In the genomic region with DNA sequence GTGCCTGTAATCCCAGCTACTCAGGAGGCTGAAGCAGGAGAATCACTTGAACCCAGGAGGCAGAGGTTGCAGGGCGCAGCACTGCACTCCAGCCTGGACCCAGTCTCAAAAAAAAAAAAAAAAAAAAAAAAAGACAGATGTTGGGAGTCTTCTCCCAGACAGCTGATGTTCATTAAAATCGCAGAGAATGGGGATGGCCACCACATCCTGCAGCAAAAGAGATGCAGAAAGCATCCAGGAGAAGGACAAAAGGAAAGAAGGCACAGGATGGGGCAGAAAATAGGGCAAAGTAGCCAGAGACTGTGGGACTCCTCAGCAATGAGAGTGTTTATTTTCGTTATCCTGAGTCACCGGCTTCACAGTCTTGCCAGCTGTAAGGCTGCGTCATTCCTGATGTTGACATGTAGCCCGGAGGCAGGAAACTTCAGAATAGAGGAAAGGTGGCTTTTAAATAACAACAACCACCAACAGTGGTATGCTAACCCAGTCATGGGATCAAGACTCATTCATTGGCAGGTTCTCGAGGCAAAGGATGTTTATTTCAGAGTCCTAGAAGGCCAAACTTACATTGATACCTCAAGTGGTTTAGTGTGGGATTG, we compare ENCODE assay signal across 1 cellular context.
TF ChIP-seq lines count a peak whose summit lies in the region.

No MANE protein-coding gene starts in this region.

TF ChIP-seq in HEK293, 187 proteins besides CTCF, POLR2A, EP300 and RAD21 (continued from another document):
- TF ChIP-seq PATZ1 (tag by site-specific recombination; IDR thresholded peaks at IDR 0.05): 0 out of 2 replicates have a peak, but pooled peaks have one; percentile 19
- TF ChIP-seq ZSCAN30 (tag by site-specific recombination; IDR thresholded peaks at IDR 0.05): peak; percentile 39; the same call in 1 of the 2 replicates
- TF ChIP-seq BCL11A (tag by site-specific recombination; IDR thresholded peaks at IDR 0.05; ENCODE audit: low read depth): peak; percentile 87
- TF ChIP-seq ZNF660 (tag by site-specific recombination; IDR thresholded peaks at IDR 0.05): peak; percentile 87
- TF ChIP-seq, protein P1, sequence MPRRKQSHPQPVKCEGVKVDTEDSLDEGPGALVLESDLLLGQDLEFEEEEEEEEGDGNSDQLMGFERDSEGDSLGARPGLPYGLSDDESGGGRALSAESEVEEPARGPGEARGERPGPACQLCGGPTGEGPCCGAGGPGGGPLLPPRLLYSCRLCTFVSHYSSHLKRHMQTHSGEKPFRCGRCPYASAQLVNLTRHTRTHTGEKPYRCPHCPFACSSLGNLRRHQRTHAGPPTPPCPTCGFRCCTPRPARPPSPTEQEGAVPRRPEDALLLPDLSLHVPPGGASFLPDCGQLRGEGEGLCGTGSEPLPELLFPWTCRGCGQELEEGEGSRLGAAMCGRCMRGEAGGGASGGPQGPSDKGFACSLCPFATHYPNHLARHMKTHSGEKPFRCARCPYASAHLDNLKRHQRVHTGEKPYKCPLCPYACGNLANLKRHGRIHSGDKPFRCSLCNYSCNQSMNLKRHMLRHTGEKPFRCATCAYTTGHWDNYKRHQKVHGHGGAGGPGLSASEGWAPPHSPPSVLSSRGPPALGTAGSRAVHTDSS (tag by site-specific recombination; IDR thresholded peaks at IDR 0.05): peak; percentile 33; the same call in 1 of the 2 replicates
- 0 out of 2 replicates have a peak, but pooled peaks have one; percentile 7 for TF ChIP-seq PRDM6 (tag by site-specific recombination; IDR thresholded peaks at IDR 0.05)
- TF ChIP-seq ZFP37 (tag by site-specific recombination; IDR thresholded peaks at IDR 0.05): peak; percentile 58; the same call in 1 of the 2 replicates
- TF ChIP-seq ZBTB8A (tag by site-specific recombination; IDR thresholded peaks at IDR 0.05): peak; percentile 56
- 0 out of 2 replicates have a peak, but pooled peaks have one; percentile 27 for TF ChIP-seq KLF16 (tag by site-specific recombination; IDR thresholded peaks at IDR 0.05)
- TF ChIP-seq ZBTB21 (tag by site-specific recombination; IDR thresholded peaks at IDR 0.05): peak; percentile 93
- peak; percentile 72; the same call in 1 of the 2 replicates for TF ChIP-seq ZFP69B (tag by site-specific recombination; IDR thresholded peaks at IDR 0.05)
- TF ChIP-seq ZNF830 (tag by site-specific recombination; IDR thresholded peaks at IDR 0.05; ENCODE audit: low read depth): no peak
- peak; percentile 89 for TF ChIP-seq MYNN (tag by site-specific recombination; IDR thresholded peaks at IDR 0.05; ENCODE audit: borderline replicate concordance)
- TF ChIP-seq ZNF629 (tag by site-specific recombination; IDR thresholded peaks at IDR 0.05): peak; percentile 99
- peak; percentile 93 for TF ChIP-seq ZNF639 (tag by site-specific recombination; IDR thresholded peaks at IDR 0.05)
